16 cellular contexts compared by ENCODE assay signal in genomic region chr3:160796813-160797164, GRCh38. TPM values are rescaled to one million over a fixed set of nuclear protein-coding genes. Genes with fewer than 3 reads are reported as not detected.
DNase-seq lines count a peak whose midpoint lies in the region; ATAC-seq and TF ChIP-seq lines count a peak whose summit lies in the region.
"Had no signal": no experiment of that assay in that cellular context is flagged by ENCODE, and none has a peak within 500 bp of the region (broad histone marks: within the 10 kb centered on the region; RNA-seq: fewer than 3 reads in every experiment).

No MANE protein-coding gene starts in this region.

- H3K4me3 ChIP-seq in adrenal gland (no peak overlapping the region), thyroid gland (replicated peaks in 1 of 3) (no peak overlapping the region)

- no peaks in the 10 kb centered on the region for H3K36me3 Mint-ChIP-seq in activated CD4-positive, alpha-beta T cell treated with anti-CD3 and anti-CD28 coated beads, Interleukin-2, amount 10 ng/mL, durations not matched to agents 7 days and 5 days (ENCODE audit: low read depth)
- H3K36me3 Mint-ChIP-seq: IgD-negative memory B cell had no signal

- peaks cover 2% of the 10 kb centered on the region for H3K27me3 Mint-ChIP-seq in activated CD4-positive, alpha-beta T cell treated with anti-CD3 and anti-CD28 coated beads, Interleukin-2, amount 10 ng/mL, durations not matched to agents 7 days and 5 days
- H3K27me3 Mint-ChIP-seq: dendritic cell treated with granulocyte-macrophage colony-stimulating factor and Interleukin-4, amounts not matched to agents 40 ng/mL and 50 ng/mL, for 4 days had no signal

- peaks cover 3% of the 10 kb centered on the region for H3K9me3 Mint-ChIP-seq in activated CD4-positive, alpha-beta T cell treated with anti-CD3 and anti-CD28 coated beads, Interleukin-2, amount 10 ng/mL, durations not matched to agents 7 days and 5 days
- H3K9me3 Mint-ChIP-seq: dendritic cell treated with granulocyte-macrophage colony-stimulating factor and Interleukin-4, amounts not matched to agents 40 ng/mL and 50 ng/mL, for 4 days; IgD-negative memory B cell; neural crest cell had no signal

- H3K27me3 ChIP-seq in adrenal gland (no peaks in the 10 kb centered on the region), thyroid gland (no peaks in the 10 kb centered on the region)

- CTCF ChIA-PET in activated CD4-positive, alpha-beta T cell treated with anti-CD3 and anti-CD28 coated beads, Interleukin-2, amount 10 ng/mL, durations not matched to agents 7 days and 5 days (lab: Charles Lee) = interaction anchor here (0.6 to 1.0 kb wide), 3 partner anchors 33 to 111 kb away, joined by 3 read pairs; no protein-coding TSS in a partner anchor

- H3K27ac ChIP-seq in adrenal gland (peak overlapping the region in 3 of 5 donors; percentile 45 to 48 (median 46)), thyroid gland (peak overlapping the region; percentile 80 to 89 (median 84))

- peak; percentile 90 for ATAC-seq in left lobe of liver
- ATAC-seq: activated CD4-positive, CD25-positive, alpha-beta regulatory T cell treated with anti-CD3 and anti-CD28 coated beads, Interleukin-2, amount 50 U/mL, for 24 hours; Panc1 had no signal

- intact Hi-C loops in adrenal gland (cut with DNase I) = no loop called here
- intact Hi-C loops in thyroid gland (cut with DNase I) = no loop called here

- TF ChIP-seq CTCF in adrenal gland (IDR thresholded peaks at IDR 0.05) = no peak
- no peak for TF ChIP-seq CTCF in thyroid gland (IDR thresholded peaks at IDR 0.05)

- no peaks in the 10 kb centered on the region for H3K36me3 ChIP-seq in adrenal gland (replicated peaks in 1 of 2)
- no peaks in the 10 kb centered on the region for H3K36me3 ChIP-seq in thyroid gland

- POLR2A ChIA-PET in activated CD4-positive, alpha-beta T cell treated with anti-CD3 and anti-CD28 coated beads, Interleukin-2, amount 10 ng/mL, durations not matched to agents 7 days and 5 days (lab: Charles Lee) = no interaction called here

- H3K27ac Mint-ChIP-seq in activated CD4-positive, alpha-beta T cell treated with anti-CD3 and anti-CD28 coated beads, Interleukin-2, amount 10 ng/mL, durations not matched to agents 7 days and 5 days = no peak overlapping the region
- H3K27ac Mint-ChIP-seq: dendritic cell treated with granulocyte-macrophage colony-stimulating factor and Interleukin-4, amounts not matched to agents 40 ng/mL and 50 ng/mL, for 4 days had no signal

- DNase-seq in NCI-H524 (lab: John Stamatoyannopoulos, UW) = peak; percentile 47 to 70
- DNase-seq in NCI-H524 treated with DMSO at 0.1 percent for 48 hours (lab: John Stamatoyannopoulos, UW) = no peak
- DNase-seq in adrenal gland = no peak
- DNase-seq in left lobe of liver (ENCODE audit: low spot score) = peak; percentile 56
- DNase-seq in thyroid gland = peak; percentile 21 to 22
- no peak for DNase-seq in activated CD4-positive, alpha-beta T cell treated with anti-CD3 and anti-CD28 coated beads, Interleukin-2, amount 10 ng/mL, durations not matched to agents 7 days and 5 days
- no peak for DNase-seq in kidney glomerular epithelial cell (lab: John Stamatoyannopoulos, UW)
- DNase-seq in nucleus accumbens (lab: John Stamatoyannopoulos, UW) = no peak
- DNase-seq: COR-L47, foreskin fibroblast, NCI-H1694 had no signal

- TF ChIP-seq POLR2A in adrenal gland (IDR thresholded peaks at IDR 0.05) = no peak
- TF ChIP-seq POLR2A in thyroid gland (IDR thresholded peaks at IDR 0.05) = peak in 1 of 2 donors; percentile 48

- WGBS in adrenal gland, 4 donors = 29 to 63% (median 35%) methylated on average over 1 of the region's 1 CpG
- WGBS in thyroid gland, 2 donors = 25 to 30% methylated on average over 1 of the region's 1 CpG

- H3K4me3 Mint-ChIP-seq in activated CD4-positive, alpha-beta T cell treated with anti-CD3 and anti-CD28 coated beads, Interleukin-2, amount 10 ng/mL, durations not matched to agents 7 days and 5 days = no peak overlapping the region
- H3K4me3 Mint-ChIP-seq: dendritic cell treated with granulocyte-macrophage colony-stimulating factor and Interleukin-4, amounts not matched to agents 40 ng/mL and 50 ng/mL, for 4 days; IgD-negative memory B cell; neural crest cell had no signal

- no peaks in the 10 kb centered on the region for H3K9me3 ChIP-seq in adrenal gland (replicated peaks in 1 of 3)
- no peaks in the 10 kb centered on the region for H3K9me3 ChIP-seq in thyroid gland

- H3K4me1 Mint-ChIP-seq in activated CD4-positive, alpha-beta T cell treated with anti-CD3 and anti-CD28 coated beads, Interleukin-2, amount 10 ng/mL, durations not matched to agents 7 days and 5 days = peaks cover 14% of the 10 kb centered on the region

- H3K4me1 ChIP-seq in adrenal gland (replicated peaks in 1 of 2) (peaks cover 16 to 32% of the 10 kb centered on the region in 2 donors), thyroid gland (peaks cover 23 to 36% of the 10 kb centered on the region in 2 donors)

RNA-seq across cellular contexts. Expression of gene PPM1L, which starts 40.8 kb away (rescaled TPM):
- 10 to 100 TPM; 24.3 to 53.6 (median 39.9) TPM for total RNA-seq in adrenal gland
- polyA plus RNA-seq in adrenal gland = 10 to 100 TPM in 1 of 3 donors, 1 to 10 TPM in 2; 2.4 to 15.1 (median 5.5) TPM
- 26.4 TPM for total RNA-seq in left lobe of liver
- 10 to 100 TPM; 47.2 to 77.4 (median 50.4) TPM for total RNA-seq in thyroid gland
- 1 to 10 TPM; 5.4 to 5.8 TPM for total RNA-seq in activated CD4-positive, alpha-beta T cell treated with anti-CD3 and anti-CD28 coated beads, Interleukin-2, amount 10 ng/mL, durations not matched to agents 7 days and 5 days

Comparison
In these comparisons a context has a peak if more than half of its experiments do, and no peak if none do; other contexts are left out.
1. DNase-seq: peak in NCI-H524 (2 of 2), left lobe of liver (single experiment) and thyroid gland (2 of 2); none in NCI-H524 treated with DMSO at 0.1 percent for 48 hours (single experiment), adrenal gland (0 of 7), activated CD4-positive, alpha-beta T cell treated with anti-CD3 and anti-CD28 coated beads, Interleukin-2, amount 10 ng/mL, durations not matched to agents 7 days and 5 days (single experiment), kidney glomerular epithelial cell (single experiment) and nucleus accumbens (0 of 56).